Comparison of ENCODE assay signal across 14 cellular contexts in the genomic region with DNA sequence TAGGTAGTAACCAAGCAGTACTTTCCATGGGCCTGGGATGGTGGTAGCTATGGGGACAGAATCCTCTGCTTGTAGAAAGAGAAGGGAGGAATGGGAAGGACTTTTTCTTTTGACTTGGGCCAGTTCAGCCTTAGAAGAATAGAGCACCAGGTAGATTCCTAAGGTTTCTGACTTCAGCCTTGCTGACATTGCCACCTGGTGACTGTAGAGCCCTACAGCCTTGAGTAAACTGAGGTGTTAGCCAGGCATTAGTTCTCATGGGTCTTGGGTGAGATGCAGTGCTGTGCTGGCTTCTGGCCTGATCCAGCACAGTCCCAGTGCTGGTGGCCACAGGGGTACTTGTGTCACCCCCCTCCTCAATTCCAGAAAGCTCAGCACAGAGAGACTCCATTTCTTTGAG.
"Had no signal": no experiment of that assay in that cellular context is flagged by ENCODE, and none has a peak within 500 bp of the region (broad histone marks: within the 10 kb centered on the region; RNA-seq: fewer than 3 reads in every experiment).

No MANE protein-coding gene starts in this region.

- H3K36me3 Mint-ChIP-seq: activated CD4-positive, alpha-beta memory T cell treated with anti-CD3 and anti-CD28 coated beads for 36 hours; activated CD8-positive, alpha-beta memory T cell treated with anti-CD3 and anti-CD28 coated beads, Interleukin-2, amount 10 ng/mL, durations not matched to agents 7 days and 5 days; naive thymus-derived CD8-positive, alpha-beta T cell had no signal

- H3K9me3 ChIP-seq: esophagus squamous epithelium, left ventricle myocardium inferior, tibial artery had no signal

- H3K27me3 Mint-ChIP-seq: activated CD4-positive, alpha-beta memory T cell treated with anti-CD3 and anti-CD28 coated beads for 36 hours; activated CD4-positive, alpha-beta T cell treated with anti-CD3 and anti-CD28 coated beads for 36 hours; activated CD8-positive, alpha-beta memory T cell treated with anti-CD3 and anti-CD28 coated beads, Interleukin-2, amount 10 ng/mL, durations not matched to agents 7 days and 5 days; activated T-cell treated with anti-CD3 and anti-CD28 coated beads, Interleukin-2, amount 50 U/mL, for 24 hours had no signal

- H3K4me3 Mint-ChIP-seq: activated CD4-positive, alpha-beta memory T cell treated with anti-CD3 and anti-CD28 coated beads for 36 hours; activated CD4-positive, alpha-beta T cell treated with anti-CD3 and anti-CD28 coated beads for 36 hours; activated CD8-positive, alpha-beta memory T cell treated with anti-CD3 and anti-CD28 coated beads, Interleukin-2, amount 10 ng/mL, durations not matched to agents 7 days and 5 days; activated T-cell treated with anti-CD3 and anti-CD28 coated beads, Interleukin-2, amount 50 U/mL, for 24 hours; naive thymus-derived CD8-positive, alpha-beta T cell had no signal

- H3K27ac Mint-ChIP-seq: activated CD4-positive, alpha-beta memory T cell treated with anti-CD3 and anti-CD28 coated beads for 36 hours; activated CD4-positive, alpha-beta T cell treated with anti-CD3 and anti-CD28 coated beads for 36 hours; activated CD8-positive, alpha-beta memory T cell treated with anti-CD3 and anti-CD28 coated beads, Interleukin-2, amount 10 ng/mL, durations not matched to agents 7 days and 5 days; activated T-cell treated with anti-CD3 and anti-CD28 coated beads, Interleukin-2, amount 50 U/mL, for 24 hours; naive thymus-derived CD8-positive, alpha-beta T cell had no signal

- H3K4me1 Mint-ChIP-seq: activated CD4-positive, alpha-beta T cell treated with anti-CD3 and anti-CD28 coated beads for 36 hours; activated CD8-positive, alpha-beta memory T cell treated with anti-CD3 and anti-CD28 coated beads, Interleukin-2, amount 10 ng/mL, durations not matched to agents 7 days and 5 days; naive thymus-derived CD8-positive, alpha-beta T cell had no signal

- H3K36me3 ChIP-seq: esophagus squamous epithelium, left ventricle myocardium inferior, tibial artery had no signal

- DNase-seq: activated CD4-positive, alpha-beta memory T cell treated with anti-CD3 and anti-CD28 coated beads for 36 hours; activated CD4-positive, alpha-beta T cell treated with anti-CD3 and anti-CD28 coated beads for 36 hours; activated CD8-positive, alpha-beta memory T cell treated with anti-CD3 and anti-CD28 coated beads, Interleukin-2, amount 10 ng/mL, durations not matched to agents 7 days and 5 days; activated naive CD4-positive, alpha-beta T cell treated with anti-CD3 and anti-CD28 coated beads, Interleukin-2, amount 50 U/mL, for 16 hours; activated T-cell treated with anti-CD3 and anti-CD28 coated beads, Interleukin-2, amount 50 U/mL, for 24 hours; caudate nucleus; esophagus squamous epithelium; hippocampal formation; left ventricle myocardium inferior; naive thymus-derived CD8-positive, alpha-beta T cell; stimulated activated CD4-positive, alpha-beta T cell treated with anti-CD3 and anti-CD28 coated beads, Interleukin-4, amount 100 ng/mL, for 1 hour; stimulated activated naive CD4-positive, alpha-beta T cell; T1000; tibial artery had no signal

- H3K27ac ChIP-seq: esophagus squamous epithelium, left ventricle myocardium inferior, tibial artery had no signal

- ATAC-seq: activated CD4-positive, alpha-beta T cell treated with anti-CD3 and anti-CD28 coated beads for 36 hours; activated CD8-positive, alpha-beta memory T cell treated with anti-CD3 and anti-CD28 coated beads, Interleukin-2, amount 10 ng/mL, durations not matched to agents 7 days and 5 days; naive thymus-derived CD8-positive, alpha-beta T cell had no signal

- H3K27me3 ChIP-seq: esophagus squamous epithelium, tibial artery had no signal

- H3K4me1 ChIP-seq: esophagus squamous epithelium, left ventricle myocardium inferior, tibial artery had no signal

- H3K4me3 ChIP-seq: esophagus squamous epithelium, left ventricle myocardium inferior, tibial artery had no signal
